ENCODE assay signal across 15 cellular contexts in the genomic region with DNA sequence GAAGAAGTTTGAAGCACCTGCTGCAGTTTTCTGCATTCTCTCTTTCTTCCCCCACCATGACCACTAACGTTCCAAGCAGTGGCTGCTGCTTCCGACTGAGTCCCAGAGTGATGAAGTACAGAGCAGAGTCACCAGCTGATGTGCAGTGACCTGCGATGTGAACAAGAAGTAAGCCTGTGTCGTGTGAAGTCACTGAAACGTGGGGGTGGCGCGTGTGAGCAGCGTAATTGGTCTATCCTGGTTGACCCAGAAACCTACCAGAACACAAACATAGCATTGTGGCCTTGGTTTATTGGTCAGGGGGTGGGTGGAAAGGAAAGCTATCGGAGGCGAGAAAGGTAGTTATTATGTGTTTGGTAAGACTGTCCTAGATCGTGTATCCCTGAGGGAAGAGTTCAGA. TPM values are rescaled to one million over a fixed set of nuclear protein-coding genes. Genes with fewer than 3 reads are reported as not detected.
DNase-seq lines count a peak whose midpoint lies in the region; ATAC-seq, FAIRE-seq and TF ChIP-seq lines count a peak whose summit lies in the region.
"Had no signal": no experiment of that assay in that cellular context is flagged by ENCODE, and none has a peak within 500 bp of the region (broad histone marks: within the 10 kb centered on the region; RNA-seq: fewer than 3 reads in every experiment).

No MANE protein-coding gene starts in this region.

- H3K27me3 ChIP-seq in GM12878 (replicated peaks in 1 of 2; ENCODE audit: control insufficient read depth in 2 of 2, insufficient read depth in 2 of 2, low read length in 1 of 2) (no peaks in the 10 kb centered on the region), liver (ENCODE audit: control insufficient read depth in 4 of 4, insufficient read depth in 4 of 4, low read length in 3 of 4) (no peaks in the 10 kb centered on the region)

- RAD21 ChIA-PET in GM12878 (lab: Charles Lee; ENCODE audit: unreplicated experiment): no interaction called here

- peak overlapping the region; percentile 63 for H2AFZ ChIP-seq in GM12878 (ENCODE audit: control insufficient read depth, low read depth, low read length)

- H3K4me3 ChIP-seq in GM12878 (no peak overlapping the region), liver (ENCODE audit: low read depth in 1 of 3, low read length in 3 of 3) (no peak overlapping the region)
- H3K4me3 ChIP-seq: HAP-1, SK-N-MC had no signal

- CTCF ChIA-PET in GM12878 (lab: Yijun Ruan, JAX): no interaction called here

- TF ChIP-seq CTCF in GM13977 (IDR thresholded peaks at IDR 0.05; ENCODE audit: extremely low read depth, insufficient read depth, missing control alignments) (no peak), GM12878 (IDR thresholded peaks at IDR 0.05 in 2 of 3, conservative IDR thresholded peaks at IDR 0.05 in 1 of 3; ENCODE audit: control insufficient read depth in 2 of 3, extremely low read depth in 1 of 3, insufficient read depth in 1 of 3, low read depth in 3 of 3, low read length in 3 of 3) (no peak), liver (IDR thresholded peaks at IDR 0.05; ENCODE audit: low read depth, low read length, missing input control) (no peak), GM13976 (IDR thresholded peaks at IDR 0.05; ENCODE audit: borderline replicate concordance, control extremely low read depth, extremely low read depth, insufficient read depth, missing control alignments) (no peak)

- no peak overlapping the region for H3K4me3 Mint-ChIP-seq in stimulated activated effector memory CD8-positive, alpha-beta T cell treated with anti-CD3 and anti-CD28 coated beads, Interleukin-12 subunit alpha, Interleukin-12 subunit beta, amount 100 ng/mL, for 72 hours

- H3K4me1 ChIP-seq in GM12878 (ENCODE audit: control insufficient read depth, insufficient read depth, low read length) (peaks cover 11% of the 10 kb centered on the region), liver (ENCODE audit: control insufficient read depth in 4 of 4, insufficient read depth in 4 of 4, low read length in 3 of 4) (peaks cover 11 to 21% (median 15%) of the 10 kb centered on the region in 4 donors)
- H3K4me1 ChIP-seq: HAP-1 had no signal

- BruUV-seq in GM12878 (replicated peaks; lab: Mats Ljungman, UMichigan): no TSS peak

- H3K9me3 ChIP-seq in GM12878 (replicated peaks; ENCODE audit: control insufficient read depth, insufficient read depth, low read length) (no peaks in the 10 kb centered on the region; the same call in 2 of the 3 replicates), liver (ENCODE audit: control insufficient read depth in 4 of 4, low read length in 3 of 4) (no peaks in the 10 kb centered on the region)
- H3K9me3 ChIP-seq: HAP-1 had no signal

- no peak for TF ChIP-seq EP300 in GM12878 (IDR thresholded peaks at IDR 0.05; ENCODE audit: borderline replicate concordance in 1 of 2, control insufficient read depth in 1 of 2, low read depth in 2 of 2, low read length in 2 of 2)

- ATAC-seq in GM12878 (peak; percentile 30; the same call in 2 of the 3 replicates), HG02973 (IDR thresholded peaks at IDR 0.05; ENCODE audit: unreplicated experiment) (no peak)
- peak; percentile 57 for ATAC-seq in stimulated activated effector memory CD8-positive, alpha-beta T cell treated with anti-CD3 and anti-CD28 coated beads, Interleukin-12 subunit alpha, Interleukin-12 subunit beta, amount 100 ng/mL, for 72 hours

- DNase-seq in GM13977 (ENCODE audit: low spot score) (peak; percentile 56), GM12878 (ENCODE audit: low read depth, low spot score) (no peak), midbrain (lab: John Stamatoyannopoulos, UW) (no peak), GM13976 (ENCODE audit: low spot score) (no peak), NCI-H510A treated with DMSO at 0.1 percent for 48 hours (lab: John Stamatoyannopoulos, UW) (no peak)
- DNase-seq in stimulated activated effector memory CD8-positive, alpha-beta T cell treated with anti-CD3 and anti-CD28 coated beads, Interleukin-12 subunit alpha, Interleukin-12 subunit beta, amount 100 ng/mL, for 72 hours (ENCODE audit: low spot score in 2 of 2): no peak
- DNase-seq: ACHN, MV-4-11, NCI-H1436, NCI-H2081 treated with DMSO at 0.1 percent for 48 hours, NCI-H345 had no signal

- H3K27ac ChIP-seq in GM12878 (ENCODE audit: control insufficient read depth, insufficient read depth) (no peak overlapping the region), liver (ENCODE audit: low read depth in 1 of 2, low read length in 2 of 2) (peak overlapping the region; percentile 11 to 60)
- H3K27ac ChIP-seq: SK-N-MC had no signal

- no peak for TF ChIP-seq POLR2A in GM12878 (IDR thresholded peaks at IDR 0.05; ENCODE audit: low read depth, low read length)

- POLR2A ChIA-PET in GM12878 (lab: Charles Lee): no interaction called here

- SMC1A ChIA-PET in GM12878 (lab: Charles Lee; ENCODE audit: uncharacterized antibody, unreplicated experiment): no interaction called here

- H3K9ac ChIP-seq in GM12878 (ENCODE audit: control insufficient read depth, insufficient read depth, low read length) (no peak overlapping the region), liver (ENCODE audit: low read depth in 1 of 2, low read length in 2 of 2) (no peak overlapping the region)

- in situ Hi-C loops in GM13977 (cut with MboI; ENCODE audit: low pct_unique_long_range_greater_than_20kb, low sequenced_read_pairs, unreplicated experiment) (no loop called here), GM12878 (cut with MboI) (no loop called here), GM13976 (cut with MboI; ENCODE audit: low sequenced_read_pairs, unreplicated experiment) (no loop called here)

- intact Hi-C loops in GM12878 (cut with micrococcal nuclease; ENCODE audit: unreplicated experiment): no loop called here

- no peak overlapping the region for H3K4me2 ChIP-seq in GM12878 (ENCODE audit: control insufficient read depth, insufficient read depth)

- H3K27ac Mint-ChIP-seq in stimulated activated effector memory CD8-positive, alpha-beta T cell treated with anti-CD3 and anti-CD28 coated beads, Interleukin-12 subunit alpha, Interleukin-12 subunit beta, amount 100 ng/mL, for 72 hours: no peak overlapping the region

- H3K36me3 Mint-ChIP-seq in stimulated activated effector memory CD8-positive, alpha-beta T cell treated with anti-CD3 and anti-CD28 coated beads, Interleukin-12 subunit alpha, Interleukin-12 subunit beta, amount 100 ng/mL, for 72 hours: no peaks in the 10 kb centered on the region

- no peaks in the 10 kb centered on the region for H4K20me1 ChIP-seq in GM12878 (ENCODE audit: control insufficient read depth, insufficient read depth)

- FAIRE-seq in GM12878 (lab: Jason Lieb, UNC): peak; percentile 79

- H3K9me3 Mint-ChIP-seq in stimulated activated effector memory CD8-positive, alpha-beta T cell treated with anti-CD3 and anti-CD28 coated beads, Interleukin-12 subunit alpha, Interleukin-12 subunit beta, amount 100 ng/mL, for 72 hours: no peaks in the 10 kb centered on the region

- H3K36me3 ChIP-seq in GM12878 (ENCODE audit: control insufficient read depth in 2 of 2, insufficient read depth in 2 of 2, low read length in 1 of 2) (no peaks in the 10 kb centered on the region), liver (ENCODE audit: control insufficient read depth in 4 of 4, insufficient read depth in 3 of 4, low read depth in 1 of 4, low read length in 3 of 4) (no peaks in the 10 kb centered on the region)
- H3K36me3 ChIP-seq: HAP-1 had no signal

- 53% methylated on average over 11 of the region's 11 CpGs for whole genome bisulfite sequencing in GM12878 (ENCODE audit: insufficient coverage, insufficient replicate concordance, low lambda C conversion rate, missing lambda C conversion rate)
- whole genome bisulfite sequencing in liver: 80% methylated on average over 11 of the region's 11 CpGs

- H3K4me1 Mint-ChIP-seq in stimulated activated effector memory CD8-positive, alpha-beta T cell treated with anti-CD3 and anti-CD28 coated beads, Interleukin-12 subunit alpha, Interleukin-12 subunit beta, amount 100 ng/mL, for 72 hours: no peaks in the 10 kb centered on the region

- TF ChIP-seq RAD21 in GM12878 (IDR thresholded peaks at IDR 0.05; ENCODE audit: insufficient read depth, low read depth, low read length) (no peak), liver (IDR thresholded peaks at IDR 0.05) (peak in 1 of 2 donors; percentile 24)

- H3K79me2 ChIP-seq in GM12878 (ENCODE audit: control insufficient read depth, insufficient read depth, low read length): no peaks in the 10 kb centered on the region

RNA-seq across cellular contexts. Expression of gene KRTAP5-7, which starts 3.5 kb away (rescaled TPM):
- total RNA-seq in GM12878 (2013; cell fraction: nucleolus; rRNA removed): 0.46 and 0.59 TPM in 2 replicates
- 0.05 TPM in 1 of 2 replicates, not detected in the other for total RNA-seq in GM12878 (2014; rRNA removed)
- total RNA-seq in GM12878 (2014; rRNA removed; fragmentation: Illumina TruSeq; extraction: Trizol): not detected in 2 replicates
- total RNA-seq in GM12878 (2021): not detected in 2 replicates
- not detected for polyA plus RNA-seq in GM12878 (2011; ENCODE audit: low read depth)
- polyA plus RNA-seq in GM12878 (2011; rRNA removed): 0.07 and 0.10 TPM in 2 replicates
- not detected in 2 replicates for polyA plus RNA-seq in GM12878 (2011; cell fraction: cytosol; rRNA removed)
- polyA plus RNA-seq in GM12878 (2011; cell fraction: nucleus; rRNA removed): 0.48 and 0.76 TPM in 2 replicates
- 0.07 TPM in 1 of 2 replicates, not detected in the other for polyA plus RNA-seq in GM12878 (2012)
- 0.15 and 0.17 TPM in 2 replicates for polyA plus RNA-seq in GM12878 (2014; fragmentation: Illumina TruSeq; extraction: Trizol)
- under 1 TPM in 1 of 2 experiments, not detected in 1; 0.23 TPM for polyA plus RNA-seq in GM12878 (2014; fragmentation: Nextera tagmentation; extraction: Ambion mirVana)
- polyA plus RNA-seq in GM12878 (2014; rRNA removed): 0.23 TPM in 1 of 2 replicates, not detected in the other
- not detected for polyA plus RNA-seq in GM12878 (2016; fragmentation: Nextera tagmentation; extraction: Ambion mirVana)
- 0.37 and 0.46 TPM in 2 replicates for polyA minus RNA-seq in GM12878 (2011; rRNA and poly(A)+ RNA removed)
- polyA minus RNA-seq in GM12878 (2011; cell fraction: cytosol; rRNA and poly(A)+ RNA removed): not detected in 2 replicates
- 0.86 TPM in 1 of 2 replicates, not detected in the other for polyA minus RNA-seq in GM12878 (2011; cell fraction: nucleus; rRNA and poly(A)+ RNA removed)
- under 1 TPM in 1 of 2 donors, not detected in 1; 0.19 TPM for total RNA-seq in liver
- not detected for polyA plus RNA-seq in liver

RNA-seq across cellular contexts. Expression of gene KRTAP5-8, which starts 7.2 kb away (rescaled TPM):
- total RNA-seq in GM12878 (2013; cell fraction: nucleolus; rRNA removed): 0.73 and 1.3 TPM in 2 replicates
- total RNA-seq in GM12878 (2014; rRNA removed) (0.22 TPM in 1 of 2 replicates, not detected in the other), GM12878 (2014; rRNA removed; fragmentation: Illumina TruSeq; extraction: Trizol) (not detected in 2 replicates), GM12878 (2021) (0.36 TPM in 1 of 2 replicates, not detected in the other), liver (not detected)
- not detected for polyA plus RNA-seq in GM12878 (2011; ENCODE audit: low read depth)
- polyA plus RNA-seq in GM12878 (2011; rRNA removed) (0.10 and 0.15 TPM in 2 replicates), GM12878 (2014; fragmentation: Illumina TruSeq; extraction: Trizol) (0.12 and 0.38 TPM in 2 replicates), GM12878 (2014; fragmentation: Nextera tagmentation; extraction: Ambion mirVana) (under 1 TPM in 1 of 2 experiments, not detected in 1; 0.07 TPM), GM12878 (2014; rRNA removed) (not detected in 2 replicates), GM12878 (2016; fragmentation: Nextera tagmentation; extraction: Ambion mirVana) (not detected), liver (not detected)
- polyA plus RNA-seq in GM12878 (2011; cell fraction: cytosol; rRNA removed): 0.09 TPM in 1 of 2 replicates, not detected in the other
- 0.34 and 0.64 TPM in 2 replicates for polyA plus RNA-seq in GM12878 (2011; cell fraction: nucleus; rRNA removed)
- polyA plus RNA-seq in GM12878 (2012): 0.28 and 0.39 TPM in 2 replicates
- polyA minus RNA-seq in GM12878 (2011; rRNA and poly(A)+ RNA removed): 0.41 TPM in 1 of 2 replicates, not detected in the other
- polyA minus RNA-seq in GM12878 (2011; cell fraction: cytosol; rRNA and poly(A)+ RNA removed): not detected in 2 replicates
- polyA minus RNA-seq in GM12878 (2011; cell fraction: nucleus; rRNA and poly(A)+ RNA removed): 0.38 TPM in 1 of 2 replicates, not detected in the other

RNA-seq across cellular contexts. Expression of gene KRTAP5-9, which starts 17.6 kb away (rescaled TPM):
- total RNA-seq in GM12878 (2013; cell fraction: nucleolus; rRNA removed): 0.50 TPM in 1 of 2 replicates, not detected in the other
- total RNA-seq in GM12878 (2014; rRNA removed) (not detected in 2 replicates), GM12878 (2014; rRNA removed; fragmentation: Illumina TruSeq; extraction: Trizol) (0.18 TPM in 1 of 2 replicates, not detected in the other), GM12878 (2021) (not detected in 2 replicates), liver (not detected)
- 0.62 TPM for polyA plus RNA-seq in GM12878 (2011; ENCODE audit: low read depth)
- polyA plus RNA-seq in GM12878 (2011; rRNA removed) (0.13 and 0.20 TPM in 2 replicates), GM12878 (2014; fragmentation: Illumina TruSeq; extraction: Trizol) (0.06 TPM in 1 of 2 replicates, not detected in the other), GM12878 (2014; fragmentation: Nextera tagmentation; extraction: Ambion mirVana) (under 1 TPM in 1 of 2 experiments, not detected in 1; 0.07 TPM), GM12878 (2014; rRNA removed) (0.06 and 0.38 TPM in 2 replicates), GM12878 (2016; fragmentation: Nextera tagmentation; extraction: Ambion mirVana) (under 1 TPM in 1 of 2 experiments, not detected in 1; 0.24 TPM), liver (under 1 TPM in 1 of 2 donors, not detected in 1; 0.06 TPM)
- 0.25 and 0.40 TPM in 2 replicates for polyA plus RNA-seq in GM12878 (2011; cell fraction: cytosol; rRNA removed)
- polyA plus RNA-seq in GM12878 (2011; cell fraction: nucleus; rRNA removed): 2.3 and 2.7 TPM in 2 replicates
- 0.42 and 0.49 TPM in 2 replicates for polyA plus RNA-seq in GM12878 (2012)
- 0.41 TPM in 1 of 2 replicates, not detected in the other for polyA minus RNA-seq in GM12878 (2011; rRNA and poly(A)+ RNA removed)
- not detected in 2 replicates for polyA minus RNA-seq in GM12878 (2011; cell fraction: cytosol; rRNA and poly(A)+ RNA removed)
- 0.38 TPM in 1 of 2 replicates, not detected in the other for polyA minus RNA-seq in GM12878 (2011; cell fraction: nucleus; rRNA and poly(A)+ RNA removed)

RNA-seq across cellular contexts. Expression of gene KRTAP5-10, which starts 34.8 kb away (rescaled TPM):
- total RNA-seq in GM12878 (2013; cell fraction: nucleolus; rRNA removed): 0.48 TPM in 1 of 2 replicates, not detected in the other
- not detected in 2 replicates for total RNA-seq in GM12878 (2014; rRNA removed)
- not detected in 2 replicates for total RNA-seq in GM12878 (2014; rRNA removed; fragmentation: Illumina TruSeq; extraction: Trizol)
- total RNA-seq in GM12878 (2021): not detected in 2 replicates
- not detected for polyA plus RNA-seq in GM12878 (2011; ENCODE audit: low read depth)
- polyA plus RNA-seq in GM12878 (2011; rRNA removed): 0.10 TPM in 1 of 2 replicates, not detected in the other
- 0.05 TPM in 1 of 2 replicates, not detected in the other for polyA plus RNA-seq in GM12878 (2011; cell fraction: cytosol; rRNA removed)
- 0.15 and 0.16 TPM in 2 replicates for polyA plus RNA-seq in GM12878 (2011; cell fraction: nucleus; rRNA removed)
- polyA plus RNA-seq in GM12878 (2012): 0.13 TPM in 1 of 2 replicates, not detected in the other
- not detected in 2 replicates for polyA plus RNA-seq in GM12878 (2014; fragmentation: Illumina TruSeq; extraction: Trizol)
- under 1 TPM in 1 of 2 experiments, not detected in 1; 0.06 TPM for polyA plus RNA-seq in GM12878 (2014; fragmentation: Nextera tagmentation; extraction: Ambion mirVana)
- 0.06 TPM in 1 of 2 replicates, not detected in the other for polyA plus RNA-seq in GM12878 (2014; rRNA removed)
- not detected for polyA plus RNA-seq in GM12878 (2016; fragmentation: Nextera tagmentation; extraction: Ambion mirVana)
- not detected in 2 replicates for polyA minus RNA-seq in GM12878 (2011; rRNA and poly(A)+ RNA removed)
- polyA minus RNA-seq in GM12878 (2011; cell fraction: cytosol; rRNA and poly(A)+ RNA removed): not detected in 2 replicates
- polyA minus RNA-seq in GM12878 (2011; cell fraction: nucleus; rRNA and poly(A)+ RNA removed): not detected in 2 replicates
- under 1 TPM in 1 of 2 donors, not detected in 1; 0.14 TPM for total RNA-seq in liver
- not detected for polyA plus RNA-seq in liver

RNA-seq across cellular contexts. Expression of gene KRTAP5-11, which starts 52.1 kb away (rescaled TPM):
- total RNA-seq in GM12878 (2013; cell fraction: nucleolus; rRNA removed): not detected in 2 replicates
- total RNA-seq in GM12878 (2014; rRNA removed) (not detected in 2 replicates), GM12878 (2014; rRNA removed; fragmentation: Illumina TruSeq; extraction: Trizol) (not detected in 2 replicates), GM12878 (2021) (not detected in 2 replicates), liver (not detected)
- polyA plus RNA-seq in GM12878 (2011; ENCODE audit: low read depth): not detected
- polyA plus RNA-seq in GM12878 (2011; rRNA removed) (not detected in 2 replicates), GM12878 (2014; fragmentation: Illumina TruSeq; extraction: Trizol) (not detected in 2 replicates), GM12878 (2014; fragmentation: Nextera tagmentation; extraction: Ambion mirVana) (not detected), GM12878 (2014; rRNA removed) (not detected in 2 replicates), GM12878 (2016; fragmentation: Nextera tagmentation; extraction: Ambion mirVana) (not detected), liver (not detected)
- not detected in 2 replicates for polyA plus RNA-seq in GM12878 (2011; cell fraction: cytosol; rRNA removed)
- polyA plus RNA-seq in GM12878 (2011; cell fraction: nucleus; rRNA removed): not detected in 2 replicates
- not detected in 2 replicates for polyA plus RNA-seq in GM12878 (2012)
- polyA minus RNA-seq in GM12878 (2011; rRNA and poly(A)+ RNA removed): not detected in 2 replicates
- not detected in 2 replicates for polyA minus RNA-seq in GM12878 (2011; cell fraction: cytosol; rRNA and poly(A)+ RNA removed)
- not detected in 2 replicates for polyA minus RNA-seq in GM12878 (2011; cell fraction: nucleus; rRNA and poly(A)+ RNA removed)
